ENCODE assay signal across 14 cellular contexts in the genomic region with DNA sequence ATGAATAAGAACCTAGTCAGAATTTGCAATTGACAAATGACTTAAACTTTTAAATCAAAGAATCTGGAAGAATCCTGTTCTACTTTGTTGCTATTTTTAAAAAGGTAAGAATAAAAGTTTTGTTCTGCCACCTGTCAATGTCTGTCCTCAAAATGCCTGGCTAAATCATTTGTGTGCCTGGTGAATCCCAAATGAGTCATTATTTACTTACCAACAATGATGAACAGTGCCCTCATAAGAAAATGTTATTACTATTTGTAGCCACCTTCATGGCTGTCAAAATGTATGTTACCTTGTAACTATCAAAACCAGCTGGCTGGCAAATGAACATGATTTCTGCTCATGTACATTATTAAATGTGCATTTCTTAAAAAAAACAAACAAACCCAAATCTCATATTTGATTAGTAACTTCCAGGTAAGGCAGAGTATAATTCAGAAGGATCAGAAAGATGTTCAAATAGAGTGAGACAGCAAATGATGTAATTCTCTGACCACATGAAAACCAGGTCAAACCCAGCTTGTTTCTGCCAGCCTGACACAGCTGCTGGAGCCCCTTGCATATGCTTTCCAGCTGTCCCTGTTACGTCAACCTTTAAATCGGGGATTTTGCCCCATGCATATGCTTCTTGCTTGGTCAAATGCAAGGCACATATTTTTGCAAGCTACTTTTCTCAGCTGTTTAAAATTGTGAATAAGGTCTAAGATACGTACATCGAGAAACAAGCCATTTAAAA.
A peak's percentile ranks its signal among the peaks of the same experiment; 100 is the strongest.
DNase-seq lines count a peak whose midpoint lies in the region; ATAC-seq, FAIRE-seq and TF ChIP-seq lines count a peak whose summit lies in the region.
"Had no signal": no experiment of that assay in that cellular context is flagged by ENCODE, and none has a peak within 500 bp of the region (broad histone marks: within the 10 kb centered on the region; RNA-seq: fewer than 3 reads in every experiment).

No MANE protein-coding gene starts in this region.

- H3K4me1 ChIP-seq in A549 (peaks cover 6% of the 10 kb centered on the region; the same call in 1 of the 3 replicates), lower lobe of right lung (no peaks in the 10 kb centered on the region)
- H3K4me1 ChIP-seq: vagina had no signal

- H3K4me2 ChIP-seq in A549 = no peak overlapping the region

- 62% methylated on average over 4 of the region's 4 CpGs for WGBS in A549 (ENCODE audit: missing lambda C conversion rate)

- no peaks in the 10 kb centered on the region for H3K27me3 ChIP-seq in lower lobe of right lung (ENCODE audit: low read depth)
- H3K27me3 ChIP-seq: dorsolateral prefrontal cortex, vagina had no signal

- POLR2A ChIA-PET in A549 (lab: Yijun Ruan, JAX) = no interaction called here

- no peak for DNase-seq in A549 (ENCODE audit: low read depth in 1 of 2, low spot score in 1 of 2)
- DNase-seq in H4 (ENCODE audit: low spot score) = peak; percentile 18
- peak; percentile 91 for DNase-seq in SHP77 treated with DMSO at 0.1 percent for 48 hours (lab: John Stamatoyannopoulos, UW)
- DNase-seq in fibroblast of villous mesenchyme (ENCODE audit: low read depth) = peak; percentile 56
- no peak for DNase-seq in GM19240 (ENCODE audit: insufficient read length, low spot score)
- DNase-seq in activated effector memory CD4-positive, alpha-beta T cell treated with Interleukin-2 at 50 U/mL for 16 hours = no peak
- no peak for DNase-seq in COR-L47 (lab: John Stamatoyannopoulos, UW)
- DNase-seq in lower lobe of right lung = no peak
- DNase-seq: activated CD4-positive, alpha-beta memory T cell treated with anti-CD3 and anti-CD28 coated beads, Interleukin-2, amount 10 ng/mL, durations not matched to agents 7 days and 5 days; aorta; dorsolateral prefrontal cortex; MM.1S; stimulated activated naive CD8-positive, alpha-beta T cell treated with anti-CD3 and anti-CD28 coated beads, Interleukin-15, Interleukin-2, amounts not matched to agents 100 U/mL and 50 U/mL, for 24 hours had no signal

- H3K9me3 ChIP-seq in A549 (no peaks in the 10 kb centered on the region), lower lobe of right lung (no peaks in the 10 kb centered on the region)
- H3K9me3 ChIP-seq: vagina had no signal

- H3K4me3 ChIP-seq in A549 (no peak overlapping the region), fibroblast of villous mesenchyme (ENCODE audit: low read depth, low read length) (no peak overlapping the region), lower lobe of right lung (no peak overlapping the region)
- H3K4me3 ChIP-seq: vagina had no signal

- H3K36me3 ChIP-seq in lower lobe of right lung = no peaks in the 10 kb centered on the region
- H3K36me3 ChIP-seq: vagina had no signal

- ATAC-seq in A549 (no peak), lower lobe of right lung (no peak)
- ATAC-seq: stimulated activated naive CD8-positive, alpha-beta T cell treated with anti-CD3 and anti-CD28 coated beads, Interleukin-15, Interleukin-2, amounts not matched to agents 100 U/mL and 50 U/mL, for 24 hours had no signal

- no peak for TF ChIP-seq POLR2A in A549 (IDR thresholded peaks at IDR 0.05; ENCODE audit: low read length)

- intact Hi-C loops in lower lobe of right lung (cut with DNase I) = no loop called here

- FAIRE-seq in A549 (lab: Jason Lieb, UNC) = no peak

- no peak for TF ChIP-seq RAD21 in A549 (conservative IDR thresholded peaks at IDR 0.05 in 1 of 2, IDR thresholded peaks at IDR 0.05 in 1 of 2)

- CTCF ChIA-PET in A549 (lab: Yijun Ruan, JAX) = interaction anchor here (0.7 kb wide), 1 partner anchor 231 kb away, joined by 3 read pairs; no protein-coding TSS in a partner anchor

- TF ChIP-seq EP300 in A549 (IDR thresholded peaks at IDR 0.05) = no peak

- TF ChIP-seq CTCF in A549 (IDR thresholded peaks at IDR 0.05) (no peak), fibroblast of villous mesenchyme (IDR thresholded peaks at IDR 0.05; ENCODE audit: insufficient read depth, low read depth, low read length) (no peak), lower lobe of right lung (IDR thresholded peaks at IDR 0.05) (no peak)

- H3K27ac ChIP-seq in A549 (no peak overlapping the region), lower lobe of right lung (no peak overlapping the region)
- H3K27ac ChIP-seq: vagina had no signal

TF ChIP-seq in A549, 52 proteins besides CTCF, POLR2A, EP300 and RAD21:
- TF ChIP-seq, protein P1, sequence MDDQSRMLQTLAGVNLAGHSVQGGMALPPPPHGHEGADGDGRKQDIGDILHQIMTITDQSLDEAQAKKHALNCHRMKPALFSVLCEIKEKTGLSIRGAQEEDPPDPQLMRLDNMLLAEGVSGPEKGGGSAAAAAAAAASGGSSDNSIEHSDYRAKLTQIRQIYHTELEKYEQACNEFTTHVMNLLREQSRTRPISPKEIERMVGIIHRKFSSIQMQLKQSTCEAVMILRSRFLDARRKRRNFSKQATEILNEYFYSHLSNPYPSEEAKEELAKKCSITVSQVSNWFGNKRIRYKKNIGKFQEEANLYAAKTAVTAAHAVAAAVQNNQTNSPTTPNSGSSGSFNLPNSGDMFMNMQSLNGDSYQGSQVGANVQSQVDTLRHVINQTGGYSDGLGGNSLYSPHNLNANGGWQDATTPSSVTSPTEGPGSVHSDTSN (IDR thresholded peaks at IDR 0.05) = no peak
- TF ChIP-seq FOSL2 (IDR thresholded peaks at IDR 0.05) = no peak
- 0 out of 2 replicates have a peak, but pooled peaks have one; percentile 31 for TF ChIP-seq FOSL2 (CRISPR knock-in tag; IDR thresholded peaks at IDR 0.05)
- no peak for TF ChIP-seq HOXB5 (CRISPR knock-in tag; IDR thresholded peaks at IDR 0.05)
- no peak for TF ChIP-seq HOXA7 (CRISPR knock-in tag; IDR thresholded peaks at IDR 0.05)
- no peak for TF ChIP-seq HOXB13 (CRISPR knock-in tag; IDR thresholded peaks at IDR 0.05; ENCODE audit: low read depth)

Comparison
In these comparisons a context has a peak if more than half of its experiments do, and no peak if none do; other contexts are left out.
1. DNase-seq: peak in H4 (single experiment), SHP77 treated with DMSO at 0.1 percent for 48 hours (single experiment) and fibroblast of villous mesenchyme (single experiment); none in A549 (0 of 2), GM19240 (single experiment), activated effector memory CD4-positive, alpha-beta T cell treated with Interleukin-2 at 50 U/mL for 16 hours (single experiment), COR-L47 (single experiment) and lower lobe of right lung (single experiment).